9 cellular contexts compared by ENCODE assay signal in genomic region chr11:64250406-64250874, GRCh38. TPM values are rescaled to one million over a fixed set of nuclear protein-coding genes. Genes with fewer than 3 reads are reported as not detected.
DNase-seq lines count a peak whose midpoint lies in the region; ATAC-seq and TF ChIP-seq lines count a peak whose summit lies in the region.
"Had no signal": no experiment of that assay in that cellular context is flagged by ENCODE, and none has a peak within 500 bp of the region (broad histone marks: within the 10 kb centered on the region; RNA-seq: fewer than 3 reads in every experiment).

No MANE protein-coding gene starts in this region.

- no peaks in the 10 kb centered on the region for H3K27me3 Mint-ChIP-seq in T-helper 2 cell treated with Interferon-gamma antibody and Interleukin-4, amounts not matched to agents 5 μg/mL and 100 μg/mL, for 36 hours (ENCODE audit: low read depth)
- no peaks in the 10 kb centered on the region for H3K27me3 Mint-ChIP-seq in activated B cell treated with CpG ODN at 0.5 μM for 24 hours
- H3K27me3 Mint-ChIP-seq in stimulated activated naive B cell treated with anti-CD40 and anti-IgM and Interleukin-4, amounts not matched to agents 10 μg/mL and 1 μg/mL and 100 μg/mL, for 72 hours, result no peaks in the 10 kb centered on the region

- in situ Hi-C loops in ACHN (cut with HindIII; ENCODE audit: low pct_ligation_motif_present, low pct_unique_long_range_greater_than_20kb, low sequenced_read_pairs), result no loop called here

- no peak for DNase-seq in T-helper 2 cell treated with Interferon-gamma antibody and Interleukin-4, amounts not matched to agents 5 μg/mL and 100 μg/mL, for 36 hours (ENCODE audit: low spot score)
- DNase-seq in T-helper 2 cell, result no peak
- no peak for DNase-seq in activated B cell treated with CpG ODN at 0.5 μM for 24 hours
- no peak for DNase-seq in stimulated activated naive B cell treated with anti-CD40 and anti-IgM and Interleukin-4, amounts not matched to agents 10 μg/mL and 1 μg/mL and 100 μg/mL, for 72 hours
- no peak for DNase-seq in AML-193 (lab: John Stamatoyannopoulos, UW)
- DNase-seq in ACHN, result no peak
- DNase-seq in GDM1 (lab: John Stamatoyannopoulos, UW), result no peak
- DNase-seq: MG63 had no signal

- no peaks in the 10 kb centered on the region for H3K27me3 ChIP-seq in iPS-15b (ENCODE audit: control insufficient read depth, insufficient read depth, low read length)
- H3K27me3 ChIP-seq: MG63 had no signal

- H3K9ac ChIP-seq in iPS-15b (ENCODE audit: low read depth, low read length), result peak overlapping the region; percentile 73

- H3K4me1 Mint-ChIP-seq in T-helper 2 cell treated with Interferon-gamma antibody and Interleukin-4, amounts not matched to agents 5 μg/mL and 100 μg/mL, for 36 hours (ENCODE audit: low read depth), result peaks cover 25% of the 10 kb centered on the region
- H3K4me1 Mint-ChIP-seq in activated B cell treated with CpG ODN at 0.5 μM for 24 hours, result peaks cover 23% of the 10 kb centered on the region
- peaks cover 23 to 56% of the 10 kb centered on the region in 2 donors for H3K4me1 Mint-ChIP-seq in stimulated activated naive B cell treated with anti-CD40 and anti-IgM and Interleukin-4, amounts not matched to agents 10 μg/mL and 1 μg/mL and 100 μg/mL, for 72 hours

- intact Hi-C loops in activated B cell treated with CpG ODN at 0.5 μM for 24 hours (cut with micrococcal nuclease), result no loop called here

- no peaks in the 10 kb centered on the region for H3K36me3 Mint-ChIP-seq in T-helper 2 cell treated with Interferon-gamma antibody and Interleukin-4, amounts not matched to agents 5 μg/mL and 100 μg/mL, for 36 hours (ENCODE audit: low read depth)
- H3K36me3 Mint-ChIP-seq in activated B cell treated with CpG ODN at 0.5 μM for 24 hours (ENCODE audit: low read depth), result peaks cover 6% of the 10 kb centered on the region
- peaks cover 0 to 12% of the 10 kb centered on the region in 2 donors for H3K36me3 Mint-ChIP-seq in stimulated activated naive B cell treated with anti-CD40 and anti-IgM and Interleukin-4, amounts not matched to agents 10 μg/mL and 1 μg/mL and 100 μg/mL, for 72 hours

- peak overlapping the region; percentile 83 for H3K4me3 Mint-ChIP-seq in T-helper 2 cell treated with Interferon-gamma antibody and Interleukin-4, amounts not matched to agents 5 μg/mL and 100 μg/mL, for 36 hours
- H3K4me3 Mint-ChIP-seq in activated B cell treated with CpG ODN at 0.5 μM for 24 hours, result peak overlapping the region; percentile 81
- peak overlapping the region; percentile 82 to 86 for H3K4me3 Mint-ChIP-seq in stimulated activated naive B cell treated with anti-CD40 and anti-IgM and Interleukin-4, amounts not matched to agents 10 μg/mL and 1 μg/mL and 100 μg/mL, for 72 hours

- peaks cover 33% of the 10 kb centered on the region for H3K4me1 ChIP-seq in iPS-15b (ENCODE audit: control insufficient read depth, insufficient read depth, low read length)

- peaks cover 21% of the 10 kb centered on the region for H3K36me3 ChIP-seq in iPS-15b (ENCODE audit: control insufficient read depth, insufficient read depth, low read length)

- peak overlapping the region; percentile 75 for H3K4me3 ChIP-seq in iPS-15b (ENCODE audit: low read depth, low read length)

- ATAC-seq in activated B cell treated with CpG ODN at 0.5 μM for 24 hours (ENCODE audit: low read depth), result no peak
- no peak for ATAC-seq in stimulated activated naive B cell treated with anti-CD40 and anti-IgM and Interleukin-4, amounts not matched to agents 10 μg/mL and 1 μg/mL and 100 μg/mL, for 72 hours (replicated peaks)

- no peaks in the 10 kb centered on the region for H3K9me3 Mint-ChIP-seq in T-helper 2 cell treated with Interferon-gamma antibody and Interleukin-4, amounts not matched to agents 5 μg/mL and 100 μg/mL, for 36 hours
- no peaks in the 10 kb centered on the region for H3K9me3 Mint-ChIP-seq in activated B cell treated with CpG ODN at 0.5 μM for 24 hours
- no peaks in the 10 kb centered on the region for H3K9me3 Mint-ChIP-seq in stimulated activated naive B cell treated with anti-CD40 and anti-IgM and Interleukin-4, amounts not matched to agents 10 μg/mL and 1 μg/mL and 100 μg/mL, for 72 hours

- CTCF ChIA-PET in activated B cell treated with CpG ODN at 0.5 μM for 24 hours (lab: Charles Lee), result interaction anchor here (1.2 to 2.9 kb wide), 10 partner anchors 8 to 105 kb away, joined by 3 to 14 read pairs (median 6); partner anchors contain the start of genes ESRRA, FERMT3 and FKBP2

- POLR2A ChIA-PET in activated B cell treated with CpG ODN at 0.5 μM for 24 hours (lab: Charles Lee), result interaction anchor here (1.0 to 2.8 kb wide), 10 partner anchors 9 to 63 kb away, joined by 3 to 15 read pairs (median 6); partner anchors contain the start of genes DNAJC4, ESRRA, FKBP2 and STIP1

- no peak overlapping the region for H3K27ac Mint-ChIP-seq in T-helper 2 cell treated with Interferon-gamma antibody and Interleukin-4, amounts not matched to agents 5 μg/mL and 100 μg/mL, for 36 hours
- peak overlapping the region; percentile 24 for H3K27ac Mint-ChIP-seq in activated B cell treated with CpG ODN at 0.5 μM for 24 hours
- H3K27ac Mint-ChIP-seq in stimulated activated naive B cell treated with anti-CD40 and anti-IgM and Interleukin-4, amounts not matched to agents 10 μg/mL and 1 μg/mL and 100 μg/mL, for 72 hours, result no peak overlapping the region

- no peak for TF ChIP-seq CTCF in activated B cell treated with CpG ODN at 0.5 μM for 24 hours (IDR thresholded peaks at IDR 0.05)

- no peaks in the 10 kb centered on the region for H3K9me3 ChIP-seq in iPS-15b (ENCODE audit: control insufficient read depth, insufficient read depth, low read length)
- H3K9me3 ChIP-seq: MG63 had no signal

RNA-seq across cellular contexts. Expression of gene PLCB3, which starts 0.9 kb away (rescaled TPM):
- 7.9 and 8.1 TPM in 2 replicates for total RNA-seq in activated B cell treated with CpG ODN at 0.5 μM for 24 hours

RNA-seq across cellular contexts. Expression of gene PPP1R14B, which starts 3.7 kb away (rescaled TPM):
- total RNA-seq in activated B cell treated with CpG ODN at 0.5 μM for 24 hours, result 112 and 127 TPM in 2 replicates

RNA-seq across cellular contexts. Expression of gene FKBP2, which starts 9.5 kb away (rescaled TPM):
- total RNA-seq in activated B cell treated with CpG ODN at 0.5 μM for 24 hours, result 31.4 and 39.4 TPM in 2 replicates

RNA-seq across cellular contexts. Expression of gene VEGFB, which starts 16.1 kb away (rescaled TPM):
- total RNA-seq in activated B cell treated with CpG ODN at 0.5 μM for 24 hours, result 86.7 and 97.4 TPM in 2 replicates

RNA-seq across cellular contexts. Expression of gene DNAJC4, which starts 20.1 kb away (rescaled TPM):
- 47.5 and 53.3 TPM in 2 replicates for total RNA-seq in activated B cell treated with CpG ODN at 0.5 μM for 24 hours
